1 cellular context compared by ENCODE assay signal in genomic region chr4:8090312-8090711, GRCh38.
TF ChIP-seq lines count a peak whose summit lies in the region.

No MANE protein-coding gene starts in this region.

TF ChIP-seq in K562, 482 proteins besides CTCF, POLR2A, EP300 and RAD21:
- TF ChIP-seq ZBTB40 (IDR thresholded peaks at IDR 0.05) = peak; percentile 79
- TF ChIP-seq ZBTB40 (CRISPR knock-in tag; IDR thresholded peaks at IDR 0.05) = no peak
- TF ChIP-seq, protein P1, sequence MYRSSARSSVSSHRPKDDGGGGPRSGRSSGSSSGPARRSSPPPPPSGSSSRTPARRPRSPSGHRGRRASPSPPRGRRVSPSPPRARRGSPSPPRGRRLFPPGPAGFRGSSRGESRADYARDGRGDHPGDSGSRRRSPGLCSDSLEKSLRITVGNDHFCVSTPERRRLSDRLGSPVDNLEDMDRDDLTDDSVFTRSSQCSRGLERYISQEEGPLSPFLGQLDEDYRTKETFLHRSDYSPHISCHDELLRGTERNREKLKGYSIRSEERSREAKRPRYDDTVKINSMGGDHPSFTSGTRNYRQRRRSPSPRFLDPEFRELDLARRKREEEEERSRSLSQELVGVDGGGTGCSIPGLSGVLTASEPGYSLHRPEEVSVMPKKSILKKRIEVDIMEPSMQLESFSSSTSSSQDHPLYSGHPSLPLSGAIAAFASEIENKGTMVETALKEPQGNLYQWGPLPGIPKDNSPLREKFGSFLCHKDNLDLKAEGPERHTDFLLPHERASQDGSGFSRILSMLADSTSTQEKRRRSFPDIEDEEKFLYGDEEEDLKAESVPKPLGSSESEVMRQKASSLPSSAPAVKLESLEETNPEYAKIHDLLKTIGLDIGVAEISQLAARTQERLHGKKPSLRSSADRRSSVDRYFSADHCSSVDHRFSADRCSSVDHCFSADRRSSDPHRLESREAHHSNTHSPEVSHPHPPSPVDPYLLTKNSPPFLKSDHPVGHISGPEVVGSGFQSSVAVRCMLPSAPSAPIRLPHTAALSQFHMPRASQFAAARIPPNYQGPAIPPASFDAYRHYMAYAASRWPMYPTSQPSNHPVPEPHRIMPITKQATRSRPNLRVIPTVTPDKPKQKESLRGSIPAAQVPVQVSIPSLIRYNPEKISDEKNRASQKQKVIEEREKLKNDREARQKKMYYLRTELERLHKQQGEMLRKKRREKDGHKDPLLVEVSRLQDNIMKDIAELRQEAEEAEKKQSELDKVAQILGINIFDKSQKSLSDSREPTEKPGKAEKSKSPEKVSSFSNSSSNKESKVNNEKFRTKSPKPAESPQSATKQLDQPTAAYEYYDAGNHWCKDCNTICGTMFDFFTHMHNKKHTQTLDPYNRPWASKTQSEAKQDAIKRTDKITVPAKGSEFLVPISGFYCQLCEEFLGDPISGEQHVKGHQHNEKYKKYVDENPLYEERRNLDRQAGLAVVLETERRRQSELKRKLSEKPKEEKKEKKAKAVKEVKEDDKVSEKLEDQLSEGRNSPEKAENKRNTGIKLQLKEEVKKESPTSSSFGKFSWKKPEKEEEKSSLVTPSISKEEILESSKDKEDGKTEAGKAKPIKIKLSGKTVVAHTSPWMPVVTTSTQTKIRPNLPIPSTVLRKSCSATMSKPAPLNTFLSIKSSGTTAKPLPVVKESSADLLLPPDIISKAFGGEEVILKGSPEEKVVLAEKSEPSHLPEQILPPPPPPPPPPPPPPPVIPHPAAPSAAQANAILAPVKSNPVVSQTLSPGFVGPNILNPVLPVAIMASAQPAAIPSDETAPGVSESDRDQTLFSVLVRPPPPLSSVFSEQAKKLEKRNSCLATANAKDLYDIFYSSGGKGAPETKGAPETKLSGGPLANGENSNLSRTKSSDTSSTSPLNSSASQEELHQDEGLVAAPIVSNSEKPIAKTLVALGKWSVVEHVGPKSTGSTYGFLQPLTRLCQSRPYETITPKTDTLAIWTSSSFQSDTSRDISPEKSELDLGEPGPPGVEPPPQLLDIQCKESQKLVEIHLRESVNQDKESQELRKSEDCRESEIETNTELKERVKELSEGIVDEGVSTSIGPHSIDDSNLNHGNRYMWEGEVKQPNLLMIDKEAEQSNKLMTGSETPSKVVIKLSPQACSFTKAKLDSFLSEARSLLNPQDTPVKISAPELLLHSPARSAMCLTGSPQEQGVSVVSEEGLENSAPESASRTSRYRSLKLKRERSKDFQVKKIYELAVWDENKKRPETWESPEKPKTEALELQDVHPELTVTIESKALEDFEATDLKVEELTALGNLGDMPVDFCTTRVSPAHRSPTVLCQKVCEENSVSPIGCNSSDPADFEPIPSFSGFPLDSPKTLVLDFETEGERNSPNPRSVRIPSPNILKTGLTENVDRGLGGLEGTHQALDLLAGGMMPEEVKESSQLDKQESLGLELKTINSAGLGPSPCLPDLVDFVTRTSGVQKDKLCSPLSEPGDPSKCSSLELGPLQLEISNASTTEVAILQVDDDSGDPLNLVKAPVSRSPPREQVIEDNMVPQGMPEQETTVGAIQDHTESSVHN (IDR thresholded peaks at IDR 0.05; ENCODE audit: borderline replicate concordance in 1 of 2, low read depth in 1 of 2) = no peak
